8 cellular contexts compared by ENCODE assay signal in the genomic region with DNA sequence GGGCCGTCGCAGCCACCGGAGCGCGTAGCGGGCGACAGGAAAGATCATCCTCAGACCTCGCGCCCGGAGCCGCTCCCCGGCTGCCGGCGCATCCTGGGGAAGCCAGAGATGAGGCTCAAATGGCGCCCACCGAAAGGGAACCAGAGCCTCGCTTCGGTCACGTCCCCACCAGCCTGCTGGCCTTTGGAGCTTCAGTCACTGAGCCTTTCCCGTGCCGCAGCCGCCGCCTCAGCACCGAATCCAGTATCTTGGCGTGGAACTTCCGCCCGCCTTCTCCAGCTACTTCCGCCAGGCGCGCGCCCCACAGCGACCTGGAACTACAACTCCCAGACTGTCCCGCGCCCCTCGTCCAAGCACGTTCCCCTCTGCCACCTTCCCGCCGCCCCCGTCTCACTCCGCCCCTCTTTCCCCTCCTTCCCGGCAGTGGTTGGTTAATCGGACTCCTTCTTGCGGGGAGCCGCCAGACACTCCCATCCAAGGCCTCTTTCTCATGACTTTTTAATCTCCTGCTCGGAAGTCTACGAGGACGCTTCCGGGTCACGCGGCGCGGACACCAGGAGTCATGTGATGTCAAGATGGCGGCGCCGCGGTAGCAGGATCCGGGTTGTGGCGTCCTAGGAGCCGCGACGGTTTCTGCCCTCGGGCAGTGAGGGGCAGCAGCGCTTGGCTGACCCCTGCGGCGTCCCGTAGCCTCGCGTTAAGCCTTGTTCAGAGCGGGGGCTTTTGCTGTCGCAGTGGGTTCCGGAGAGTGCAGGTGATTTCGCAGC. TPM values are rescaled to one million over a fixed set of nuclear protein-coding genes. Genes with fewer than 3 reads are reported as not detected.
DNase-seq lines count a peak whose midpoint lies in the region; ATAC-seq and TF ChIP-seq lines count a peak whose summit lies in the region.

A gene with protein sequence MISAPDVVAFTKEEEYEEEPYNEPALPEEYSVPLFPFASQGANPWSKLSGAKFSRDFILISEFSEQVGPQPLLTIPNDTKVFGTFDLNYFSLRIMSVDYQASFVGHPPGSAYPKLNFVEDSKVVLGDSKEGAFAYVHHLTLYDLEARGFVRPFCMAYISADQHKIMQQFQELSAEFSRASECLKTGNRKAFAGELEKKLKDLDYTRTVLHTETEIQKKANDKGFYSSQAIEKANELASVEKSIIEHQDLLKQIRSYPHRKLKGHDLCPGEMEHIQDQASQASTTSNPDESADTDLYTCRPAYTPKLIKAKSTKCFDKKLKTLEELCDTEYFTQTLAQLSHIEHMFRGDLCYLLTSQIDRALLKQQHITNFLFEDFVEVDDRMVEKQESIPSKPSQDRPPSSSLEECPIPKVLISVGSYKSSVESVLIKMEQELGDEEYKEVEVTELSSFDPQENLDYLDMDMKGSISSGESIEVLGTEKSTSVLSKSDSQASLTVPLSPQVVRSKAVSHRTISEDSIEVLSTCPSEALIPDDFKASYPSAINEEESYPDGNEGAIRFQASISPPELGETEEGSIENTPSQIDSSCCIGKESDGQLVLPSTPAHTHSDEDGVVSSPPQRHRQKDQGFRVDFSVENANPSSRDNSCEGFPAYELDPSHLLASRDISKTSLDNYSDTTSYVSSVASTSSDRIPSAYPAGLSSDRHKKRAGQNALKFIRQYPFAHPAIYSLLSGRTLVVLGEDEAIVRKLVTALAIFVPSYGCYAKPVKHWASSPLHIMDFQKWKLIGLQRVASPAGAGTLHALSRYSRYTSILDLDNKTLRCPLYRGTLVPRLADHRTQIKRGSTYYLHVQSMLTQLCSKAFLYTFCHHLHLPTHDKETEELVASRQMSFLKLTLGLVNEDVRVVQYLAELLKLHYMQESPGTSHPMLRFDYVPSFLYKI (plus strand): TSS at position 563 of the 767 bp plus-strand sequence. CDS start 497 bp downstream, outside the sequence.
A gene with protein sequence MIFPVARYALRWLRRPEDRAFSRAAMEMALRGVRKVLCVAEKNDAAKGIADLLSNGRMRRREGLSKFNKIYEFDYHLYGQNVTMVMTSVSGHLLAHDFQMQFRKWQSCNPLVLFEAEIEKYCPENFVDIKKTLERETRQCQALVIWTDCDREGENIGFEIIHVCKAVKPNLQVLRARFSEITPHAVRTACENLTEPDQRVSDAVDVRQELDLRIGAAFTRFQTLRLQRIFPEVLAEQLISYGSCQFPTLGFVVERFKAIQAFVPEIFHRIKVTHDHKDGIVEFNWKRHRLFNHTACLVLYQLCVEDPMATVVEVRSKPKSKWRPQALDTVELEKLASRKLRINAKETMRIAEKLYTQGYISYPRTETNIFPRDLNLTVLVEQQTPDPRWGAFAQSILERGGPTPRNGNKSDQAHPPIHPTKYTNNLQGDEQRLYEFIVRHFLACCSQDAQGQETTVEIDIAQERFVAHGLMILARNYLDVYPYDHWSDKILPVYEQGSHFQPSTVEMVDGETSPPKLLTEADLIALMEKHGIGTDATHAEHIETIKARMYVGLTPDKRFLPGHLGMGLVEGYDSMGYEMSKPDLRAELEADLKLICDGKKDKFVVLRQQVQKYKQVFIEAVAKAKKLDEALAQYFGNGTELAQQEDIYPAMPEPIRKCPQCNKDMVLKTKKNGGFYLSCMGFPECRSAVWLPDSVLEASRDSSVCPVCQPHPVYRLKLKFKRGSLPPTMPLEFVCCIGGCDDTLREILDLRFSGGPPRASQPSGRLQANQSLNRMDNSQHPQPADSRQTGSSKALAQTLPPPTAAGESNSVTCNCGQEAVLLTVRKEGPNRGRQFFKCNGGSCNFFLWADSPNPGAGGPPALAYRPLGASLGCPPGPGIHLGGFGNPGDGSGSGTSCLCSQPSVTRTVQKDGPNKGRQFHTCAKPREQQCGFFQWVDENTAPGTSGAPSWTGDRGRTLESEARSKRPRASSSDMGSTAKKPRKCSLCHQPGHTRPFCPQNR (minus strand): TSS at position 264 of the 767 bp plus-strand sequence. CDS start 216 bp downstream, at position 48.

- H3K4me1 Mint-ChIP-seq in activated T-helper 17 cell treated with anti-CD3 and anti-CD28 coated beads, Interleukin-2, amount 50 U/mL, for 72 hours, result peaks cover 27% of the 10 kb centered on the region
- peaks cover 61 to 88% (median 83%) of the 10 kb centered on the region in 7 donors for H3K4me1 Mint-ChIP-seq in naive thymus-derived CD4-positive, alpha-beta T cell
- H3K4me1 Mint-ChIP-seq in stimulated activated naive B cell treated with anti-CD40 and anti-IgM and Interleukin-4, amounts not matched to agents 10 μg/mL and 1 μg/mL and 100 μg/mL, for 72 hours, result peaks cover 56 to 74% of the 10 kb centered on the region in 2 donors

- H2AFZ ChIP-seq in fibroblast of lung (ENCODE audit: low read length), result peak within 1 kb of the TSS; percentile 89

- H3K36me3 ChIP-seq in fibroblast of lung (ENCODE audit: control insufficient read depth, insufficient read depth, low read length), result peaks cover 10% of the 10 kb centered on the region
- H3K36me3 ChIP-seq in naive thymus-derived CD4-positive, alpha-beta T cell (ENCODE audit: control insufficient read depth in 2 of 3, insufficient read depth in 3 of 3, low read length in 3 of 3), result peaks cover 0 to 33% (median 4%) of the 10 kb centered on the region in 3 experiments

- POLR2A ChIA-PET in RWPE1 (lab: Yijun Ruan, JAX; ENCODE audit: low non-redundant PET), result no interaction called here
- POLR2A ChIA-PET in naive thymus-derived CD4-positive, alpha-beta T cell (lab: Charles Lee), result interaction anchor here (0.6 to 1.5 kb wide), 6 partner anchors 47 to 1063 kb away, joined by 3 to 5 read pairs (median 4); a partner anchor contains a TSS

- no peaks in the 10 kb centered on the region for H4K20me1 ChIP-seq in fibroblast of lung (ENCODE audit: control insufficient read depth, extremely low read depth, insufficient read depth, low read length)

- peaks cover 85% of the 10 kb centered on the region for H3K79me2 ChIP-seq in fibroblast of lung (ENCODE audit: control insufficient read depth, insufficient read depth, low read length)

- no peaks in the 10 kb centered on the region for H3K9me3 ChIP-seq in fibroblast of lung (ENCODE audit: control insufficient read depth, insufficient read depth, low read depth, low read length)
- no peaks in the 10 kb centered on the region for H3K9me3 ChIP-seq in naive thymus-derived CD4-positive, alpha-beta T cell (ENCODE audit: control insufficient read depth in 2 of 3, low read length in 3 of 3)

- peak; percentile 99 for DNase-seq in Daoy (ENCODE audit: low read depth)
- DNase-seq in GOT3 (lab: John Stamatoyannopoulos, UW), result peak; percentile 91
- DNase-seq in LNCaP clone FGC (ENCODE audit: low read depth), result peak; percentile 94
- peak; percentile 95 for DNase-seq in RWPE1 (ENCODE audit: low spot score)
- peak; percentile 98 to 99 for DNase-seq in fibroblast of lung (ENCODE audit: low read depth in 2 of 2)
- DNase-seq in naive thymus-derived CD4-positive, alpha-beta T cell, result peak; percentile 86 to 99 (median 98)
- DNase-seq in stimulated activated naive B cell treated with anti-CD40 and anti-IgM and Interleukin-4, amounts not matched to agents 10 μg/mL and 1 μg/mL and 100 μg/mL, for 72 hours, result peak; percentile 96

- H3K4me1 ChIP-seq in fibroblast of lung (ENCODE audit: control insufficient read depth, extremely low read depth, insufficient read depth, low read length), result peaks cover 9% of the 10 kb centered on the region
- H3K4me1 ChIP-seq in naive thymus-derived CD4-positive, alpha-beta T cell (ENCODE audit: control insufficient read depth in 2 of 2, insufficient read depth in 2 of 2, low read length in 2 of 2), result peaks cover 49 to 54% of the 10 kb centered on the region in 2 donors

- H3K27ac ChIP-seq in RWPE1, result peak within 1 kb of the TSS; percentile 87
- H3K27ac ChIP-seq in fibroblast of lung (ENCODE audit: insufficient read depth, low read length), result peak within 1 kb of the TSS; percentile 96
- H3K27ac ChIP-seq in naive thymus-derived CD4-positive, alpha-beta T cell (ENCODE audit: low read depth, low read length), result peak within 1 kb of the TSS; percentile 93

- H3K9me3 Mint-ChIP-seq in activated T-helper 17 cell treated with anti-CD3 and anti-CD28 coated beads, Interleukin-2, amount 50 U/mL, for 72 hours, result no peaks in the 10 kb centered on the region
- peaks cover 0 to 8% (median 0%) of the 10 kb centered on the region in 11 donors for H3K9me3 Mint-ChIP-seq in naive thymus-derived CD4-positive, alpha-beta T cell
- peaks cover 2 to 3% of the 10 kb centered on the region in 2 donors for H3K9me3 Mint-ChIP-seq in stimulated activated naive B cell treated with anti-CD40 and anti-IgM and Interleukin-4, amounts not matched to agents 10 μg/mL and 1 μg/mL and 100 μg/mL, for 72 hours

- peak within 1 kb of the TSS; percentile 93 for H3K4me2 ChIP-seq in fibroblast of lung (ENCODE audit: extremely low read depth, insufficient read depth, low read length)

- ATAC-seq in activated T-helper 17 cell treated with anti-CD3 and anti-CD28 coated beads, Interleukin-2, amount 50 U/mL, for 72 hours (replicated peaks), result peak; percentile 95
- ATAC-seq in naive thymus-derived CD4-positive, alpha-beta T cell, result peak; percentile 96
- ATAC-seq in stimulated activated naive B cell treated with anti-CD40 and anti-IgM and Interleukin-4, amounts not matched to agents 10 μg/mL and 1 μg/mL and 100 μg/mL, for 72 hours (replicated peaks), result peak; percentile 92

- CTCF ChIA-PET in RWPE1 (lab: Yijun Ruan, JAX), result interaction anchor here (0.6 kb wide), 1 partner anchor 48 kb away, joined by 7 read pairs; no protein-coding TSS in a partner anchor
- CTCF ChIA-PET in naive thymus-derived CD4-positive, alpha-beta T cell (lab: Charles Lee), result interaction anchor here (0.6 to 1.5 kb wide), 2 partner anchors 48 to 228 kb away, joined by 3 to 4 read pairs; a partner anchor contains a TSS

- H3K27me3 ChIP-seq in fibroblast of lung (ENCODE audit: control insufficient read depth, insufficient read depth, low read length), result no peaks in the 10 kb centered on the region
- H3K27me3 ChIP-seq in naive thymus-derived CD4-positive, alpha-beta T cell (ENCODE audit: control insufficient read depth in 2 of 2, insufficient read depth in 2 of 2, low read length in 2 of 2), result no peaks in the 10 kb centered on the region

- peak within 1 kb of the TSS; percentile 94 for H3K27ac Mint-ChIP-seq in activated T-helper 17 cell treated with anti-CD3 and anti-CD28 coated beads, Interleukin-2, amount 50 U/mL, for 72 hours
- peak within 1 kb of the TSS; percentile 92 to 99 (median 95) for H3K27ac Mint-ChIP-seq in naive thymus-derived CD4-positive, alpha-beta T cell
- H3K27ac Mint-ChIP-seq in stimulated activated naive B cell treated with anti-CD40 and anti-IgM and Interleukin-4, amounts not matched to agents 10 μg/mL and 1 μg/mL and 100 μg/mL, for 72 hours, result peak within 1 kb of the TSS; percentile 94

- peak within 1 kb of the TSS; percentile 98 for H3K4me3 ChIP-seq in LNCaP clone FGC (ENCODE audit: low read depth, low read length)
- peak within 1 kb of the TSS; percentile 88 to 96 (median 94) for H3K4me3 ChIP-seq in fibroblast of lung (replicated peaks in 1 of 4; ENCODE audit: control extremely low read depth in 1 of 4, insufficient read depth in 1 of 4, low read depth in 3 of 4, low read length in 4 of 4)
- peak within 1 kb of the TSS; percentile 95 for H3K4me3 ChIP-seq in naive thymus-derived CD4-positive, alpha-beta T cell (ENCODE audit: low read length)

- peak within 1 kb of the TSS; percentile 91 for H3K9ac ChIP-seq in fibroblast of lung (ENCODE audit: insufficient read depth, low read length)

- TF ChIP-seq CTCF in LNCaP clone FGC (IDR thresholded peaks at IDR 0.05; ENCODE audit: control insufficient read depth, extremely low read depth, insufficient read depth) (no peak), RWPE1 (conservative IDR thresholded peaks at IDR 0.05; ENCODE audit: low read depth) (no peak), fibroblast of lung (conservative IDR thresholded peaks at IDR 0.05 in 1 of 2, IDR thresholded peaks at IDR 0.05 in 1 of 2; ENCODE audit: low read depth in 1 of 2, low read length in 2 of 2) (no peak)

- no peaks in the 10 kb centered on the region for H3K27me3 Mint-ChIP-seq in activated T-helper 17 cell treated with anti-CD3 and anti-CD28 coated beads, Interleukin-2, amount 50 U/mL, for 72 hours
- peaks cover 0 to 2% (median 0%) of the 10 kb centered on the region in 5 donors for H3K27me3 Mint-ChIP-seq in naive thymus-derived CD4-positive, alpha-beta T cell
- no peaks in the 10 kb centered on the region for H3K27me3 Mint-ChIP-seq in stimulated activated naive B cell treated with anti-CD40 and anti-IgM and Interleukin-4, amounts not matched to agents 10 μg/mL and 1 μg/mL and 100 μg/mL, for 72 hours

- H3K4me3 Mint-ChIP-seq in activated T-helper 17 cell treated with anti-CD3 and anti-CD28 coated beads, Interleukin-2, amount 50 U/mL, for 72 hours, result peak within 1 kb of the TSS; percentile 83
- H3K4me3 Mint-ChIP-seq in naive thymus-derived CD4-positive, alpha-beta T cell, result peak within 1 kb of the TSS; percentile 89 to 98 (median 93)
- peak within 1 kb of the TSS; percentile 82 to 85 for H3K4me3 Mint-ChIP-seq in stimulated activated naive B cell treated with anti-CD40 and anti-IgM and Interleukin-4, amounts not matched to agents 10 μg/mL and 1 μg/mL and 100 μg/mL, for 72 hours

- peaks cover 85% of the 10 kb centered on the region for H3K36me3 Mint-ChIP-seq in activated T-helper 17 cell treated with anti-CD3 and anti-CD28 coated beads, Interleukin-2, amount 50 U/mL, for 72 hours (ENCODE audit: low read depth)
- peaks cover 4 to 36% (median 18%) of the 10 kb centered on the region in 5 donors for H3K36me3 Mint-ChIP-seq in naive thymus-derived CD4-positive, alpha-beta T cell
- peaks cover 39 to 56% of the 10 kb centered on the region in 2 donors for H3K36me3 Mint-ChIP-seq in stimulated activated naive B cell treated with anti-CD40 and anti-IgM and Interleukin-4, amounts not matched to agents 10 μg/mL and 1 μg/mL and 100 μg/mL, for 72 hours

- intact Hi-C loops in naive thymus-derived CD4-positive, alpha-beta T cell (cut with micrococcal nuclease), result loop anchor here (1.0 to 10.0 kb wide), 15 partner anchors 47 to 1663 kb away; a partner anchor contains a TSS

RNA-seq across cellular contexts. Expression of the first gene that starts in this region (rescaled TPM):
- total RNA-seq in Daoy (2014; rRNA removed; shearing (Covaris generic)), result 8.5 TPM in 2 replicates
- total RNA-seq in activated T-helper 17 cell treated with anti-CD3 and anti-CD28 coated beads, Interleukin-2, amount 50 U/mL, for 72 hours, result 10 to 100 TPM; 21.7 to 25.5 TPM
- 17.2 and 19.5 TPM in 2 replicates for total RNA-seq in fibroblast of lung
- polyA plus RNA-seq in fibroblast of lung, result 8.6 and 10.8 TPM in 2 replicates
- 7.9 and 8.4 TPM in 2 replicates for polyA plus RNA-seq in fibroblast of lung (2012)
- polyA minus RNA-seq in fibroblast of lung (ENCODE audit: low replicate concordance), result 31.9 and 37.5 TPM in 2 replicates
- total RNA-seq in naive thymus-derived CD4-positive, alpha-beta T cell, result 10 to 100 TPM; 29.0 to 61.7 (median 52.1) TPM
- 1 to 10 TPM; 5.2 to 8.0 TPM for polyA plus RNA-seq in naive thymus-derived CD4-positive, alpha-beta T cell

RNA-seq across cellular contexts. Expression of the second gene that starts in this region (rescaled TPM):
- 91.0 and 106 TPM in 2 replicates for total RNA-seq in Daoy (2014; rRNA removed; shearing (Covaris generic))
- 10 to 100 TPM; 69.7 to 81.6 TPM for total RNA-seq in activated T-helper 17 cell treated with anti-CD3 and anti-CD28 coated beads, Interleukin-2, amount 50 U/mL, for 72 hours
- 15.4 and 16.5 TPM in 2 replicates for total RNA-seq in fibroblast of lung
- 12.7 and 17.5 TPM in 2 replicates for polyA plus RNA-seq in fibroblast of lung
- 12.3 and 14.3 TPM in 2 replicates for polyA plus RNA-seq in fibroblast of lung (2012)
- polyA minus RNA-seq in fibroblast of lung (ENCODE audit: low replicate concordance), result 12.8 and 99.9 TPM in 2 replicates
- total RNA-seq in naive thymus-derived CD4-positive, alpha-beta T cell, result 10 to 100 TPM; 39.0 to 74.9 (median 43.6) TPM
- polyA plus RNA-seq in naive thymus-derived CD4-positive, alpha-beta T cell, result 10 to 100 TPM; 13.7 to 30.8 TPM

Comparison
In these comparisons a context has a peak if more than half of its experiments do, and no peak if none do; other contexts are left out.
1. Peak in every context shown above with its lines: DNase-seq, ATAC-seq, H3K4me3 ChIP-seq and H3K27ac ChIP-seq.